In the genomic region with DNA sequence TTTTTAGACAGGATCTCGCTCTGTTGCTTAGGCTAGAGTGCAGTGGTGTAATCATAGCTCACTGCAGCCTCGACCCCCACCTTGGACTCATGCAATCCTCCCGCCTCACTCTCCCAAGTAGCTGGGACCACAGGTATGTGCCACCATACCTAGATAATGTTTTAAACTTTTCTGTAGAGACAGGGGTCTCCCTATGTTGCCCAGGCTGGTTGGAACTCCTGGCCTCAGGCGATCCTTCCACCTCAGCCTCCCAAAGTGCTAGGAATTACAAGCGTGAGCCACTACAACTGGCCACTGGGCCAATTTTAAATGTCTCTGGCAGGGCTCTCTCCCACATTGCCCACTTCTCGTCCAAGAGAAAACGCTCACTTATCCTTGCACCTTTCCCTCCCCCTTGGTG, we compare ENCODE assay signal across 26 cellular contexts.
A peak's percentile ranks its signal among the peaks of the same experiment; 100 is the strongest.
DNase-seq lines count a peak whose midpoint lies in the region; ATAC-seq and TF ChIP-seq lines count a peak whose summit lies in the region.
"Had no signal": no experiment of that assay in that cellular context is flagged by ENCODE, and none has a peak within 500 bp of the region (broad histone marks: within the 10 kb centered on the region; RNA-seq: fewer than 3 reads in every experiment).

No MANE protein-coding gene starts in this region.

- POLR2A ChIA-PET in activated CD4-positive, alpha-beta T cell treated with anti-CD3 and anti-CD28 coated beads for 36 hours (lab: Charles Lee): interaction anchor here (0.7 kb wide), 1 partner anchor 66 kb away, joined by 5 read pairs; no protein-coding TSS in a partner anchor

- DNase-seq in activated CD4-positive, alpha-beta T cell treated with anti-CD3 and anti-CD28 coated beads for 36 hours: no peak
- DNase-seq in activated CD4-positive, alpha-beta T cell treated with anti-CD3 and anti-CD28 coated beads for 1 hour: no peak
- DNase-seq in cardiac muscle cell (ENCODE audit: low read depth in 1 of 2, low spot score in 1 of 2) (no peak), right cardiac atrium (no peak), thyroid gland (no peak)
- no peak for DNase-seq in stimulated activated naive CD8-positive, alpha-beta T cell treated with anti-CD3 and anti-CD28 coated beads, Interleukin-15, amount 100 ng/mL, for 72 hours
- DNase-seq: 8988T; amniotic stem cell; brain microvascular endothelial cell; Caco-2; foreskin fibroblast; left lung; mesendoderm; NCI-H2029; NK-92 treated with Interleukin-12 subunit alpha and Interleukin-12 subunit beta, amount 100 ng/mL, for 24 hours; PC-3; uterus had no signal

- no peaks in the 10 kb centered on the region for H3K27me3 Mint-ChIP-seq in activated CD4-positive, alpha-beta T cell treated with anti-CD3 and anti-CD28 coated beads for 36 hours
- no peaks in the 10 kb centered on the region for H3K27me3 Mint-ChIP-seq in stimulated activated naive CD8-positive, alpha-beta T cell treated with anti-CD3 and anti-CD28 coated beads, Interleukin-15, amount 100 ng/mL, for 72 hours
- H3K27me3 Mint-ChIP-seq: stimulated activated memory B cell treated with anti-CD40 and anti-IgM and Interleukin-4, amounts not matched to agents 10 μg/mL and 1 μg/mL and 100 μg/mL, for 72 hours had no signal

- H3K27ac ChIP-seq in cardiac muscle cell (peak overlapping the region; percentile 71), right cardiac atrium (ENCODE audit: low read length) (no peak overlapping the region), mesodermal cell (ENCODE audit: low read depth, low read length, severe bottlenecking) (peak overlapping the region; percentile 95), thyroid gland (no peak overlapping the region)
- H3K27ac ChIP-seq: brain microvascular endothelial cell, C4-2B, esophagus muscularis mucosa, left lung, SK-N-MC, uterus had no signal

- H3K27ac Mint-ChIP-seq in activated CD4-positive, alpha-beta T cell treated with anti-CD3 and anti-CD28 coated beads for 36 hours: peak overlapping the region; percentile 93
- H3K27ac Mint-ChIP-seq in stimulated activated naive CD8-positive, alpha-beta T cell treated with anti-CD3 and anti-CD28 coated beads, Interleukin-15, amount 100 ng/mL, for 72 hours: peak overlapping the region; percentile 92 to 96
- H3K27ac Mint-ChIP-seq: stimulated activated memory B cell treated with anti-CD40 and anti-IgM and Interleukin-4, amounts not matched to agents 10 μg/mL and 1 μg/mL and 100 μg/mL, for 72 hours; T-helper 1 cell treated with Interleukin-12 subunit alpha and Interleukin-12 subunit beta and Interleukin-4 antibody, amounts not matched to agents 30 μg/mL and 1 μg/mL, for 36 hours had no signal

- TF ChIP-seq CTCF in cardiac muscle cell (IDR thresholded peaks at IDR 0.05; ENCODE audit: low read depth, low read length) (no peak), thyroid gland (IDR thresholded peaks at IDR 0.05) (no peak)

- CTCF ChIA-PET in activated CD4-positive, alpha-beta T cell treated with anti-CD3 and anti-CD28 coated beads for 36 hours (lab: Charles Lee): interaction anchor here (3.9 kb wide), 1 partner anchor 12 kb away, joined by 14 read pairs; no protein-coding TSS in a partner anchor

- H3K4me1 ChIP-seq in cardiac muscle cell (ENCODE audit: low read depth): peaks cover 16% of the 10 kb centered on the region
- H3K4me1 ChIP-seq in right cardiac atrium (ENCODE audit: control insufficient read depth, insufficient read depth, low read length): no peaks in the 10 kb centered on the region
- H3K4me1 ChIP-seq in mesodermal cell (ENCODE audit: control insufficient read depth, insufficient read depth, low read length, poor library complexity, severe bottlenecking): peaks cover 27% of the 10 kb centered on the region
- H3K4me1 ChIP-seq in thyroid gland: no peaks in the 10 kb centered on the region
- H3K4me1 ChIP-seq: Caco-2, left lung, uterus had no signal

- H3K4me3 Mint-ChIP-seq in activated CD4-positive, alpha-beta T cell treated with anti-CD3 and anti-CD28 coated beads for 36 hours: peak overlapping the region; percentile 45
- peak overlapping the region; percentile 68 for H3K4me3 Mint-ChIP-seq in stimulated activated naive CD8-positive, alpha-beta T cell treated with anti-CD3 and anti-CD28 coated beads, Interleukin-15, amount 100 ng/mL, for 72 hours
- H3K4me3 Mint-ChIP-seq: stimulated activated memory B cell treated with anti-CD40 and anti-IgM and Interleukin-4, amounts not matched to agents 10 μg/mL and 1 μg/mL and 100 μg/mL, for 72 hours; T-helper 1 cell treated with Interleukin-12 subunit alpha and Interleukin-12 subunit beta and Interleukin-4 antibody, amounts not matched to agents 30 μg/mL and 1 μg/mL, for 36 hours had no signal

- H3K27me3 ChIP-seq in cardiac muscle cell (no peaks in the 10 kb centered on the region), right cardiac atrium (ENCODE audit: control insufficient read depth, insufficient read depth) (no peaks in the 10 kb centered on the region), thyroid gland (no peaks in the 10 kb centered on the region)
- H3K27me3 ChIP-seq: brain microvascular endothelial cell, esophagus muscularis mucosa, left lung, uterus had no signal

- H3K4me3 ChIP-seq in cardiac muscle cell: no peak overlapping the region
- no peak overlapping the region for H3K4me3 ChIP-seq in right cardiac atrium (ENCODE audit: low read length)
- H3K4me3 ChIP-seq in mesodermal cell (ENCODE audit: extremely low read depth, insufficient read depth, low read length, poor library complexity, severe bottlenecking): no peak overlapping the region
- H3K4me3 ChIP-seq in thyroid gland (replicated peaks in 1 of 3): no peak overlapping the region
- H3K4me3 ChIP-seq: esophagus muscularis mucosa, left lung, SK-N-MC, uterus had no signal

- intact Hi-C loops in activated CD4-positive, alpha-beta T cell treated with anti-CD3 and anti-CD28 coated beads for 36 hours (cut with DNase I, micrococcal nuclease): loop anchor here (5.0 kb wide), 4 partner anchors 66 to 616 kb away; partner anchors contain the start of genes ARID4A (in 1 of the 2), DAAM1 (in 1 of the 2) and DACT1 (in 1 of the 2)
- intact Hi-C loops in right cardiac atrium (cut with DNase I): no loop called here
- intact Hi-C loops in thyroid gland (cut with DNase I): no loop called here

- 95% methylated on average over 7 of the region's 7 CpGs for WGBS in right cardiac atrium
- WGBS in mesodermal cell (ENCODE audit: insufficient coverage in 2 of 2), 2 experiments: 90 to 96% methylated on average over 4 to 7 of the region's 7 CpGs
- 94 to 95% methylated on average over 7 of the region's 7 CpGs for WGBS in thyroid gland, 2 donors

- H3K36me3 ChIP-seq in cardiac muscle cell: no peaks in the 10 kb centered on the region
- H3K36me3 ChIP-seq in mesodermal cell (ENCODE audit: control insufficient read depth, insufficient read depth, low read length): no peaks in the 10 kb centered on the region
- no peaks in the 10 kb centered on the region for H3K36me3 ChIP-seq in thyroid gland
- H3K36me3 ChIP-seq: brain microvascular endothelial cell, esophagus muscularis mucosa, left lung, uterus had no signal

- H3K9me3 ChIP-seq in cardiac muscle cell (ENCODE audit: low read depth): no peaks in the 10 kb centered on the region
- no peaks in the 10 kb centered on the region for H3K9me3 ChIP-seq in right cardiac atrium (ENCODE audit: control insufficient read depth, low read length)
- H3K9me3 ChIP-seq in mesodermal cell (ENCODE audit: control insufficient read depth, low read length): no peaks in the 10 kb centered on the region
- H3K9me3 ChIP-seq in thyroid gland: no peaks in the 10 kb centered on the region
- H3K9me3 ChIP-seq: Caco-2, esophagus muscularis mucosa, left lung, uterus had no signal

- no peaks in the 10 kb centered on the region for H3K9me3 Mint-ChIP-seq in activated CD4-positive, alpha-beta T cell treated with anti-CD3 and anti-CD28 coated beads for 36 hours (ENCODE audit: low read depth)
- H3K9me3 Mint-ChIP-seq in stimulated activated naive CD8-positive, alpha-beta T cell treated with anti-CD3 and anti-CD28 coated beads, Interleukin-15, amount 100 ng/mL, for 72 hours: no peaks in the 10 kb centered on the region
- H3K9me3 Mint-ChIP-seq: stimulated activated memory B cell treated with anti-CD40 and anti-IgM and Interleukin-4, amounts not matched to agents 10 μg/mL and 1 μg/mL and 100 μg/mL, for 72 hours; T-helper 1 cell treated with Interleukin-12 subunit alpha and Interleukin-12 subunit beta and Interleukin-4 antibody, amounts not matched to agents 30 μg/mL and 1 μg/mL, for 36 hours had no signal

- peaks cover 44% of the 10 kb centered on the region for H3K4me1 Mint-ChIP-seq in activated CD4-positive, alpha-beta T cell treated with anti-CD3 and anti-CD28 coated beads for 36 hours
- peaks cover 35% of the 10 kb centered on the region for H3K4me1 Mint-ChIP-seq in stimulated activated naive CD8-positive, alpha-beta T cell treated with anti-CD3 and anti-CD28 coated beads, Interleukin-15, amount 100 ng/mL, for 72 hours
- H3K4me1 Mint-ChIP-seq: stimulated activated memory B cell treated with anti-CD40 and anti-IgM and Interleukin-4, amounts not matched to agents 10 μg/mL and 1 μg/mL and 100 μg/mL, for 72 hours had no signal

- ATAC-seq in activated CD4-positive, alpha-beta T cell treated with anti-CD3 and anti-CD28 coated beads for 36 hours: no peak
- ATAC-seq in right cardiac atrium (no peak), GM19023 (IDR thresholded peaks at IDR 0.05; ENCODE audit: unreplicated experiment) (no peak)
- no peak for ATAC-seq in stimulated activated naive CD8-positive, alpha-beta T cell treated with anti-CD3 and anti-CD28 coated beads, Interleukin-15, amount 100 ng/mL, for 72 hours
- ATAC-seq: activated CD4-positive, CD25-positive, alpha-beta regulatory T cell treated with anti-CD3 and anti-CD28 coated beads, Interleukin-2, amount 50 U/mL, for 24 hours; HCT116; left lung; stimulated activated memory B cell treated with anti-CD40 and anti-IgM and Interleukin-4, amounts not matched to agents 10 μg/mL and 1 μg/mL and 100 μg/mL, for 72 hours had no signal

- no peaks in the 10 kb centered on the region for H3K36me3 Mint-ChIP-seq in activated CD4-positive, alpha-beta T cell treated with anti-CD3 and anti-CD28 coated beads for 36 hours (ENCODE audit: low read depth)
- H3K36me3 Mint-ChIP-seq: stimulated activated memory B cell treated with anti-CD40 and anti-IgM and Interleukin-4, amounts not matched to agents 10 μg/mL and 1 μg/mL and 100 μg/mL, for 72 hours had no signal

- no peak for TF ChIP-seq POLR2A in thyroid gland (IDR thresholded peaks at IDR 0.05)

Comparison
In these comparisons a context has a peak if more than half of its experiments do, and no peak if none do; other contexts are left out.
1. H3K27ac ChIP-seq: peak in cardiac muscle cell (single experiment) and mesodermal cell (single experiment); none in right cardiac atrium (single experiment) and thyroid gland (0 of 3).
2. intact Hi-C loops: an anchor here in activated CD4-positive, alpha-beta T cell treated with anti-CD3 and anti-CD28 coated beads for 36 hours (5.0 kb wide); none called in right cardiac atrium and thyroid gland.